In genomic region chr1:201955009-201955749, GRCh38 we compare ENCODE assay signal across 8 cellular contexts. TPM values are rescaled to one million over a fixed set of nuclear protein-coding genes. Genes with fewer than 3 reads are reported as not detected.
DNase-seq lines count a peak whose midpoint lies in the region; ATAC-seq, FAIRE-seq and TF ChIP-seq lines count a peak whose summit lies in the region.

Gene TIMM17A, plus strand, starts transcription at chr1:201955503. Its CDS starts 24 bp downstream, at chr1:201955527.

- FAIRE-seq in HepG2 (lab: Jason Lieb, UNC), result peak; percentile 93

- H2AFZ ChIP-seq in HepG2 (ENCODE audit: low read length), result peak within 1 kb of the TSS; percentile 84

- H3K79me2 ChIP-seq in HepG2 (ENCODE audit: insufficient read depth, low read length), result peaks cover 22% of the 10 kb centered on the region

- H4K20me1 ChIP-seq in HepG2 (ENCODE audit: insufficient read depth, low read length), result no peaks in the 10 kb centered on the region

- 0 out of 2 replicates have a peak, but pooled peaks have one; percentile 16 for TF ChIP-seq RAD21 in HepG2 (CRISPR knock-in tag; IDR thresholded peaks at IDR 0.05)

- peaks cover 0 to 3% of the 10 kb centered on the region in 2 experiments; a peak in 1 of 5 replicates for H3K27me3 ChIP-seq in HepG2 (ENCODE audit: control insufficient read depth in 1 of 2, insufficient read depth in 2 of 2, low read length in 2 of 2)

- no TSS peak for BruUV-seq in HepG2 (replicated peaks; lab: Mats Ljungman, UMichigan)

- no peak for TF ChIP-seq CTCF in C4-2B (conservative IDR thresholded peaks at IDR 0.05)
- TF ChIP-seq CTCF in HepG2 (CRISPR knock-in tag; IDR thresholded peaks at IDR 0.05), result no peak; the same call in 1 of the 2 replicates

- CTCF ChIA-PET in HepG2 (lab: Yijun Ruan, JAX; ENCODE audit: low intra/inter-chr PET ratio, low total read pairs), result no interaction called here

- WGBS in HepG2 (ENCODE audit: low lambda C conversion rate), result under 1% methylated on average over 19 of the region's 46 CpGs

- TF ChIP-seq POLR2A in HepG2 (IDR thresholded peaks at IDR 0.05; ENCODE audit: insufficient read depth in 1 of 2, low read depth in 2 of 2, low read length in 2 of 2), result peak; percentile 97 to 99

- peak; percentile 100 for ATAC-seq in GM19395 (IDR thresholded peaks at IDR 0.05; ENCODE audit: unreplicated experiment)
- peak; percentile 97 for ATAC-seq in HG03565 (IDR thresholded peaks at IDR 0.05; ENCODE audit: unreplicated experiment)
- ATAC-seq in HepG2, result peak; percentile 100

- peaks cover 17% of the 10 kb centered on the region for H3K4me1 ChIP-seq in HepG2 (ENCODE audit: insufficient read depth, low read length)

- no peaks in the 10 kb centered on the region for H3K9me3 ChIP-seq in HepG2 (ENCODE audit: low read length)

- peak within 1 kb of the TSS; percentile 96 for H3K27ac ChIP-seq in C4-2B
- peak within 1 kb of the TSS; percentile 76 for H3K27ac ChIP-seq in HepG2 (ENCODE audit: extremely low read length, insufficient read depth, low read length)

- H3K4me2 ChIP-seq in HepG2 (ENCODE audit: low read depth, low read length), result peak within 1 kb of the TSS; percentile 79

- in situ Hi-C loops in HepG2 (cut with HindIII; ENCODE audit: extremely low pct_ligation_motif_present, low pct_unique_long_range_greater_than_20kb), result no loop called here

- H3K9ac ChIP-seq in HepG2 (ENCODE audit: insufficient read depth, low read depth, low read length), result peak within 1 kb of the TSS; percentile 95

- 0 out of 4 replicates have a peak, but pooled peaks of 1 of the 2 experiments have one; percentile 11 for TF ChIP-seq EP300 in HepG2 (IDR thresholded peaks at IDR 0.05; ENCODE audit: low read depth in 2 of 2, low read length in 2 of 2)
- no peak for TF ChIP-seq EP300 in HepG2 (CRISPR knock-in tag; IDR thresholded peaks at IDR 0.05; ENCODE audit: borderline replicate concordance)

- peak; percentile 98 for DNase-seq in NCI-H774 (lab: John Stamatoyannopoulos, UW)
- DNase-seq in activated CD4-positive, alpha-beta T cell treated with anti-CD3 and anti-CD28 coated beads, Interleukin-2, amount 50 U/mL, for 4 hours, result peak; percentile 89 to 90
- DNase-seq in dermis microvascular lymphatic vessel endothelial cell (ENCODE audit: low read depth in 2 of 2), result peak; percentile 96 to 100
- peak; percentile 95 for DNase-seq in HepG2 (ENCODE audit: low spot score)
- DNase-seq in stimulated activated CD4-positive, alpha-beta T cell treated with anti-CD3 and anti-CD28 coated beads, Interleukin-4, amount 100 ng/mL, for 1 hour, result peak; percentile 93

- POLR2A ChIA-PET in HepG2 (lab: Yijun Ruan, JAX), result interaction anchor here (0.8 to 2.8 kb wide), 12 partner anchors 9 to 486 kb away, joined by 3 to 18 read pairs (median 4); partner anchors contain the start of genes ELF3, LMOD1 and PHLDA3

- H3K4me3 ChIP-seq in HepG2 (replicated peaks in 1 of 3; ENCODE audit: insufficient read depth in 1 of 3, low read depth in 2 of 3, low read length in 3 of 3), result peak within 1 kb of the TSS; percentile 71 to 95 (median 93)

- peaks cover 4 to 24% of the 10 kb centered on the region in 2 experiments; a peak in 4 of 5 replicates for H3K36me3 ChIP-seq in HepG2 (replicated peaks in 1 of 2; ENCODE audit: control insufficient read depth in 1 of 2, insufficient read depth in 2 of 2, low read length in 2 of 2)

- intact Hi-C loops in HepG2 (cut with micrococcal nuclease; ENCODE audit: unreplicated experiment), result loop anchor here (5.0 kb wide), 1 partner anchor 58 kb away; no protein-coding TSS in a partner anchor

TF ChIP-seq in HepG2, 621 proteins besides CTCF, POLR2A, EP300 and RAD21 (continues in another document):
- no peak for TF ChIP-seq ZUFSP (CRISPR knock-in tag; IDR thresholded peaks at IDR 0.05; ENCODE audit: borderline replicate concordance)
- TF ChIP-seq CEBPZ (IDR thresholded peaks at IDR 0.05; ENCODE audit: low read length), result no peak
- TF ChIP-seq TFE3 (CRISPR knock-in tag; IDR thresholded peaks at IDR 0.05), result no peak
- TF ChIP-seq MLLT10 (CRISPR knock-in tag; IDR thresholded peaks at IDR 0.05), result no peak
- TF ChIP-seq HIVEP1 (CRISPR knock-in tag; IDR thresholded peaks at IDR 0.05), result peak; percentile 82
- peak; percentile 68 for TF ChIP-seq CREB1 (IDR thresholded peaks at IDR 0.05)
- TF ChIP-seq CREB1 (CRISPR knock-in tag; IDR thresholded peaks at IDR 0.05), result 0 out of 2 replicates have a peak, but pooled peaks have one; percentile 12
- peak; percentile 52 for TF ChIP-seq ZNF709 (CRISPR knock-in tag; IDR thresholded peaks at IDR 0.05)
- TF ChIP-seq NR2C2 (CRISPR knock-in tag; IDR thresholded peaks at IDR 0.05; ENCODE audit: borderline replicate concordance), result peak; percentile 98

RNA-seq across cellular contexts. Expression of gene TIMM17A, which starts in this region (rescaled TPM):
- 43.5 and 57.9 TPM in 2 replicates for total RNA-seq in dermis microvascular lymphatic vessel endothelial cell
- total RNA-seq in HepG2 (2016; rRNA removed; fragmentation: Illumina TruSeq; extraction: Trizol), result 97.8 and 115 TPM in 2 replicates
- 11.9 and 13.6 TPM in 2 replicates for total RNA-seq in HepG2 (2016; cell fraction: cytosol; rRNA removed; fragmentation: Illumina TruSeq; extraction: Trizol; ENCODE audit: low read depth)
- total RNA-seq in HepG2 (2016; cell fraction: insoluble cytoplasmic fraction; rRNA removed; fragmentation: Illumina TruSeq; extraction: Trizol), result 101 and 122 TPM in 2 replicates
- total RNA-seq in HepG2 (2016; cell fraction: membrane; rRNA removed; fragmentation: Illumina TruSeq; extraction: Trizol), result 28.7 and 32.9 TPM in 2 replicates
- 60.9 and 62.3 TPM in 2 replicates for total RNA-seq in HepG2 (2016; cell fraction: nucleus; rRNA removed; fragmentation: Illumina TruSeq; extraction: Trizol)
- polyA plus RNA-seq in HepG2 (2011; rRNA removed), result 41.2 and 50.8 TPM in 2 replicates
- polyA plus RNA-seq in HepG2 (2011; cell fraction: cytosol; rRNA removed), result 21.0 and 31.9 TPM in 2 replicates
- 13.4 and 17.3 TPM in 2 replicates for polyA plus RNA-seq in HepG2 (2011; cell fraction: nucleus; rRNA removed)
- polyA plus RNA-seq in HepG2 (2012), result 33.7 and 42.3 TPM in 2 replicates
- 10.8 and 12.4 TPM in 2 replicates for polyA plus RNA-seq in HepG2 (2016; cell fraction: cytosol; fragmentation: Illumina TruSeq; extraction: Trizol; ENCODE audit: low read depth)
- 102 and 120 TPM in 2 replicates for polyA plus RNA-seq in HepG2 (2016; cell fraction: insoluble cytoplasmic fraction; fragmentation: Illumina TruSeq; extraction: Trizol; ENCODE audit: low read depth)
- 20.6 and 23.3 TPM in 2 replicates for polyA plus RNA-seq in HepG2 (2016; cell fraction: membrane; fragmentation: Illumina TruSeq; extraction: Trizol; ENCODE audit: low read depth)
- 92.4 and 105 TPM in 2 replicates for polyA plus RNA-seq in HepG2 (2016; cell fraction: nucleus; fragmentation: Illumina TruSeq; extraction: Trizol; ENCODE audit: insufficient read depth, low read depth)
- polyA minus RNA-seq in HepG2 (2011; rRNA and poly(A)+ RNA removed; ENCODE audit: low replicate concordance), result 20.7 and 68.8 TPM in 2 replicates
- 12.0 and 12.4 TPM in 2 replicates for polyA minus RNA-seq in HepG2 (2011; cell fraction: cytosol; rRNA and poly(A)+ RNA removed)
- polyA minus RNA-seq in HepG2 (2011; cell fraction: nucleus; rRNA and poly(A)+ RNA removed), result 29.9 and 30.0 TPM in 2 replicates

Comparison
In these comparisons a context has a peak if more than half of its experiments do, and no peak if none do; other contexts are left out.
1. Peak in every context shown above with its lines: DNase-seq, ATAC-seq, H3K4me3 ChIP-seq and H3K27ac ChIP-seq.